Comparison of ENCODE assay signal across 11 cellular contexts in genomic region chr10:26391701-26392695, GRCh38. TPM values are rescaled to one million over a fixed set of nuclear protein-coding genes. Genes with fewer than 3 reads are reported as not detected.
A peak's percentile ranks its signal among the peaks of the same experiment; 100 is the strongest.
DNase-seq lines count a peak whose midpoint lies in the region; ATAC-seq and TF ChIP-seq lines count a peak whose summit lies in the region.
"Had no signal": no experiment of that assay in that cellular context is flagged by ENCODE, and none has a peak within 500 bp of the region (broad histone marks: within the 10 kb centered on the region; RNA-seq: fewer than 3 reads in every experiment).

No MANE protein-coding gene starts in this region.

- DNase-seq in NOMO-1 treated with DMSO at 0.1 percent for 48 hours (lab: John Stamatoyannopoulos, UW; ENCODE audit: unreplicated experiment) (peak; percentile 71), head of caudate nucleus (peak in 27 of 42 donors; percentile 4 to 51 (median 28)), breast epithelium (ENCODE audit: low spot score in 2 of 2) (no peak), posterior vena cava (ENCODE audit: low spot score) (no peak)
- DNase-seq: esophagus squamous epithelium had no signal

- no peak overlapping the region for H3K9ac ChIP-seq in rectal smooth muscle tissue (ENCODE audit: low read length)

- H3K36me3 ChIP-seq in rectal smooth muscle tissue (ENCODE audit: control insufficient read depth, insufficient read depth, low read length) = no peaks in the 10 kb centered on the region
- H3K36me3 ChIP-seq in breast epithelium = no peaks in the 10 kb centered on the region
- H3K36me3 ChIP-seq: esophagus squamous epithelium, tibial nerve had no signal

- ATAC-seq in GM21423 (IDR thresholded peaks at IDR 0.05; ENCODE audit: unreplicated experiment) = peak; percentile 62
- no peak for ATAC-seq in HG02642 (IDR thresholded peaks at IDR 0.05; ENCODE audit: poor library complexity, unreplicated experiment)
- no peak for ATAC-seq in HG02970 (IDR thresholded peaks at IDR 0.05; ENCODE audit: low FRiP score, unreplicated experiment)

- H3K4me1 ChIP-seq in rectal smooth muscle tissue (ENCODE audit: control insufficient read depth, insufficient read depth, low read length) = no peaks in the 10 kb centered on the region
- H3K4me1 ChIP-seq in breast epithelium = no peaks in the 10 kb centered on the region
- H3K4me1 ChIP-seq: esophagus squamous epithelium, tibial nerve had no signal

- H3K27me3 ChIP-seq in rectal smooth muscle tissue (ENCODE audit: control insufficient read depth, insufficient read depth, low read length) (no peaks in the 10 kb centered on the region), breast epithelium (peaks cover 0 to 19% of the 10 kb centered on the region in 2 donors)

- TF ChIP-seq POLR2A in breast epithelium (IDR thresholded peaks at IDR 0.05) = no peak

- intact Hi-C loops in head of caudate nucleus (cut with DNase I) = no loop called here
- intact Hi-C loops in breast epithelium (cut with DNase I; ENCODE audit: low total_unique reads) = no loop called here
- intact Hi-C loops in posterior vena cava (cut with DNase I) = no loop called here

- H3K27ac ChIP-seq in rectal smooth muscle tissue (ENCODE audit: low read depth, low read length) (no peak overlapping the region), breast epithelium (no peak overlapping the region)
- H3K27ac ChIP-seq: esophagus squamous epithelium, tibial nerve had no signal

- peak overlapping the region; percentile 8 for H3K4me3 ChIP-seq in rectal smooth muscle tissue (ENCODE audit: low read length)
- no peak overlapping the region for H3K4me3 ChIP-seq in breast epithelium

- no peak for TF ChIP-seq CTCF in breast epithelium (IDR thresholded peaks at IDR 0.05)

- peaks cover 0 to 7% of the 10 kb centered on the region in 2 donors for H3K9me3 ChIP-seq in breast epithelium

RNA-seq across cellular contexts. Expression of gene APBB1IP, which starts 46.1 kb away (rescaled TPM):
- total RNA-seq in breast epithelium = 10 to 100 TPM in 1 of 3 donors, 1 to 10 TPM in 2; 3.5 to 30.1 (median 6.2) TPM
- total RNA-seq in posterior vena cava = 10 to 100 TPM in 1 of 2 donors, 1 to 10 TPM in 1; 8.4 to 20.5 TPM
- total RNA-seq: NCI-H460 had no signal

Comparison
In these comparisons a context has a peak if more than half of its experiments do, and no peak if none do; other contexts are left out.
1. DNase-seq: peak in NOMO-1 treated with DMSO at 0.1 percent for 48 hours (single experiment) and head of caudate nucleus (27 of 42); none in breast epithelium (0 of 2) and posterior vena cava (single experiment).